ENCODE assay signal across 35 cellular contexts in genomic region chr6:22308939-22309338, GRCh38. TPM values are rescaled to one million over a fixed set of nuclear protein-coding genes. Genes with fewer than 3 reads are reported as not detected.
"Had no signal": no experiment of that assay in that cellular context is flagged by ENCODE, and none has a peak within 500 bp of the region (broad histone marks: within the 10 kb centered on the region; RNA-seq: fewer than 3 reads in every experiment).

No MANE protein-coding gene starts in this region.

- H3K36me3 Mint-ChIP-seq: natural killer cell; stimulated activated memory B cell treated with anti-CD40 and anti-IgM and Interleukin-4, amounts not matched to agents 10 μg/mL and 1 μg/mL and 100 μg/mL, for 72 hours had no signal

- H3K27me3 Mint-ChIP-seq: progenitor cell of endocrine pancreas; stimulated activated memory B cell treated with anti-CD40 and anti-IgM and Interleukin-4, amounts not matched to agents 10 μg/mL and 1 μg/mL and 100 μg/mL, for 72 hours; stimulated activated naive CD8-positive, alpha-beta T cell treated with anti-CD3 and anti-CD28 coated beads, Interleukin-15, amount 100 ng/mL, for 72 hours; type B pancreatic cell had no signal

- H2AFZ ChIP-seq: neural progenitor cell, parathyroid adenoma had no signal

- H3K4me2 ChIP-seq: neural progenitor cell, smooth muscle cell had no signal

- H3K9me3 ChIP-seq: ovary, testis had no signal

- H3K4me3 Mint-ChIP-seq: natural killer cell; nephron; neural progenitor cell; stimulated activated memory B cell treated with anti-CD40 and anti-IgM and Interleukin-4, amounts not matched to agents 10 μg/mL and 1 μg/mL and 100 μg/mL, for 72 hours; stimulated activated naive CD8-positive, alpha-beta T cell treated with anti-CD3 and anti-CD28 coated beads, Interleukin-15, amount 100 ng/mL, for 72 hours; type B pancreatic cell had no signal

- H3K9ac ChIP-seq: neural progenitor cell, parathyroid adenoma had no signal

- H3K4me1 Mint-ChIP-seq: natural killer cell; stimulated activated memory B cell treated with anti-CD40 and anti-IgM and Interleukin-4, amounts not matched to agents 10 μg/mL and 1 μg/mL and 100 μg/mL, for 72 hours; stimulated activated naive CD8-positive, alpha-beta T cell treated with anti-CD3 and anti-CD28 coated beads, Interleukin-15, amount 100 ng/mL, for 72 hours had no signal

- DNase-seq: natural killer cell; occipital lobe; ovary; posterior cingulate gyrus; psoas muscle; right cardiac atrium; spleen; stimulated activated CD4-positive, alpha-beta T cell treated with anti-CD3 and anti-CD28 coated beads, Interleukin-12 subunit alpha, Interleukin-12 subunit beta, amount 100 ng/mL, for 4 hours; stimulated activated CD4-positive, alpha-beta T cell treated with anti-CD3 and anti-CD28 coated beads, Interleukin-1b, Interleukin-23, amount 100 ng/mL, for 48 hours; stimulated activated CD4-positive, alpha-beta T cell treated with anti-CD3 and anti-CD28 coated beads, Interleukin-4, amount 100 ng/mL, for 1 hour; stimulated activated CD4-positive, alpha-beta T cell treated with anti-CD3 and anti-CD28 coated beads, Interleukin-4, amount 100 ng/mL, for 4 hours; stimulated activated CD8-positive, alpha-beta memory T cell treated with anti-CD3 and anti-CD28 coated beads, Interleukin-4, amount 100 ng/mL, for 48 hours; stimulated activated naive CD4-positive, alpha-beta T cell; stimulated activated naive CD8-positive, alpha-beta T cell treated with anti-CD3 and anti-CD28 coated beads, Interleukin-15, amount 100 ng/mL, for 72 hours; stimulated activated naive CD8-positive, alpha-beta T cell treated with anti-CD3 and anti-CD28 coated beads, Interleukin-15, Interleukin-2, amounts not matched to agents 100 U/mL and 50 U/mL, for 24 hours; substantia nigra; testis; tibial artery; transverse colon; upper lobe of right lung; uterus had no signal

- H3K27me3 ChIP-seq: neural progenitor cell, ovary, spleen, suprapubic skin, testis, tibial artery, transverse colon, upper lobe of right lung, uterus had no signal

- H3K4me1 ChIP-seq: parathyroid adenoma, spleen, suprapubic skin, testis, tibial artery, transverse colon, upper lobe of right lung, uterus had no signal

- H3K36me3 ChIP-seq: ovary, spleen, suprapubic skin, tibial artery, transverse colon, upper lobe of right lung, uterus had no signal

- H3K27ac ChIP-seq: neural progenitor cell, ovary, parathyroid adenoma, psoas muscle, skin epidermis, spleen, suprapubic skin, testis, tibial artery, transverse colon, upper lobe of right lung, uterus had no signal

- H3K4me3 ChIP-seq: neural progenitor cell, ovary, psoas muscle, skin epidermis, smooth muscle cell, spleen, suprapubic skin, testis, tibial artery, transverse colon, upper lobe of right lung, uterus had no signal

- ATAC-seq: natural killer cell; psoas muscle; right cardiac atrium; sciatic nerve; stimulated activated memory B cell treated with anti-CD40 and anti-IgM and Interleukin-4, amounts not matched to agents 10 μg/mL and 1 μg/mL and 100 μg/mL, for 72 hours; stimulated activated naive CD8-positive, alpha-beta T cell treated with anti-CD3 and anti-CD28 coated beads, Interleukin-15, amount 100 ng/mL, for 72 hours; stimulated activated naive CD8-positive, alpha-beta T cell treated with anti-CD3 and anti-CD28 coated beads, Interleukin-15, Interleukin-2, amounts not matched to agents 100 U/mL and 50 U/mL, for 24 hours; upper lobe of right lung had no signal

- H3K27ac Mint-ChIP-seq: natural killer cell; nephron; neural progenitor cell; progenitor cell of endocrine pancreas; stimulated activated memory B cell treated with anti-CD40 and anti-IgM and Interleukin-4, amounts not matched to agents 10 μg/mL and 1 μg/mL and 100 μg/mL, for 72 hours; stimulated activated naive CD8-positive, alpha-beta T cell treated with anti-CD3 and anti-CD28 coated beads, Interleukin-15, amount 100 ng/mL, for 72 hours; type B pancreatic cell had no signal

RNA-seq across cellular contexts. Expression of gene PRL, which starts 12.1 kb away (rescaled TPM):
- total RNA-seq: natural killer cell, occipital lobe, osteoblast, progenitor cell of endocrine pancreas, psoas muscle, renal cortical epithelial cell, right cardiac atrium, smooth muscle cell, suprapubic skin, transverse colon, upper lobe of right lung, urinary bladder, uterus had no signal
- polyA plus RNA-seq: neural cell, right cardiac atrium, urinary bladder had no signal
